Comparison of ENCODE assay signal across 20 cellular contexts in the genomic region with DNA sequence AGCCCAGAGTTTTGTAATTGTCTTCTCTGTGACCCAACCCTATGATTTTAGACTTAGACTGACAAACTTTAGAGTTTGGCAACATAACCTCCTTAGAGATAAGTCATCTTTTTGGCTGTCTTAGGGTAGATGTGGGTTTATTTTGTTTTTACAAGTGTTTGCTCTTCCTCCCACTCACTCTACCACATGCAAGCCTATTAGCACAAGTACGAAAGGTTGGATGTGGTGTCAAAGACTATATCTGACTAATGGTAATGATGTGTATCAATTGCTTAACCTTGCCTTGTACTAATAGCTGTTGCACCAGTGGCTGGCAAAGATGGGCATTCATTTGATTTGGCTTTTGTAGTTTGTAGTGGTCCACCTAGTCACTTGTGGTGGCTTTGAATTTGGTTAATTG.
DNase-seq lines count a peak whose midpoint lies in the region; ATAC-seq and TF ChIP-seq lines count a peak whose summit lies in the region.
"Had no signal": no experiment of that assay in that cellular context is flagged by ENCODE, and none has a peak within 500 bp of the region (broad histone marks: within the 10 kb centered on the region; RNA-seq: fewer than 3 reads in every experiment).

No MANE protein-coding gene starts in this region.

- TF ChIP-seq POLR2A in NB4 (IDR thresholded peaks at IDR 0.05; ENCODE audit: extremely low read depth, insufficient read length): no peak

- H3K4me3 ChIP-seq in NB4 (ENCODE audit: low read depth, low read length) (no peak overlapping the region), cardiac fibroblast (replicated peaks in 1 of 2; ENCODE audit: low read depth in 2 of 2, low read length in 2 of 2) (no peak overlapping the region)
- H3K4me3 ChIP-seq: gastroesophageal sphincter, prostate gland, spleen had no signal

- no peak for ATAC-seq in GM21723 (IDR thresholded peaks at IDR 0.05; ENCODE audit: unreplicated experiment)
- ATAC-seq in GM19035 (IDR thresholded peaks at IDR 0.05; ENCODE audit: unreplicated experiment): no peak
- ATAC-seq: effector memory CD8-positive, alpha-beta T cell; gastroesophageal sphincter had no signal

- DNase-seq in AG09319 (ENCODE audit: extremely low read depth, low read depth): peak; percentile 11
- peak; percentile 3 for DNase-seq in NB4 (ENCODE audit: low read depth)
- peak; percentile 60 to 92 for DNase-seq in cardiac fibroblast (ENCODE audit: low read depth in 2 of 2)
- DNase-seq in kidney glomerular epithelial cell (lab: John Stamatoyannopoulos, UW): peak; percentile 17
- DNase-seq in NCI-H2227 (lab: John Stamatoyannopoulos, UW; ENCODE audit: unreplicated experiment): no peak
- DNase-seq in activated CD4-positive, alpha-beta T cell treated with anti-CD3 and anti-CD28 coated beads for 1 hour: no peak
- DNase-seq: activated CD4-positive, alpha-beta T cell treated with anti-CD3 and anti-CD28 coated beads, Interleukin-2, amount 10 ng/mL, durations not matched to agents 7 days and 5 days; activated CD8-positive, alpha-beta memory T cell treated with anti-CD3 and anti-CD28 coated beads, Interleukin-2, amount 50 U/mL, for 4 hours; activated gamma-delta T cell treated with Interleukin-2 at 50 U/mL for 16 hours; amygdala; effector memory CD8-positive, alpha-beta T cell; midbrain; NCI-H524; nephron progenitor cell; Right ventricle myocardium superior; spleen had no signal

- no peak for TF ChIP-seq CTCF in AG09319 (IDR thresholded peaks at IDR 0.05; ENCODE audit: low read depth, low read length)
- no peak for TF ChIP-seq CTCF in NB4 (IDR thresholded peaks at IDR 0.05; ENCODE audit: low read depth, low read length)
- TF ChIP-seq CTCF in cardiac fibroblast (IDR thresholded peaks at IDR 0.05; ENCODE audit: low read depth, low read length): no peak

Comparison
In these comparisons a context has a peak if more than half of its experiments do, and no peak if none do; other contexts are left out.
1. DNase-seq: peak in AG09319 (single experiment), NB4 (single experiment), cardiac fibroblast (2 of 2) and kidney glomerular epithelial cell (single experiment); none in NCI-H2227 (single experiment) and activated CD4-positive, alpha-beta T cell treated with anti-CD3 and anti-CD28 coated beads for 1 hour (single experiment).